1 cellular context compared by ENCODE assay signal in the genomic region with DNA sequence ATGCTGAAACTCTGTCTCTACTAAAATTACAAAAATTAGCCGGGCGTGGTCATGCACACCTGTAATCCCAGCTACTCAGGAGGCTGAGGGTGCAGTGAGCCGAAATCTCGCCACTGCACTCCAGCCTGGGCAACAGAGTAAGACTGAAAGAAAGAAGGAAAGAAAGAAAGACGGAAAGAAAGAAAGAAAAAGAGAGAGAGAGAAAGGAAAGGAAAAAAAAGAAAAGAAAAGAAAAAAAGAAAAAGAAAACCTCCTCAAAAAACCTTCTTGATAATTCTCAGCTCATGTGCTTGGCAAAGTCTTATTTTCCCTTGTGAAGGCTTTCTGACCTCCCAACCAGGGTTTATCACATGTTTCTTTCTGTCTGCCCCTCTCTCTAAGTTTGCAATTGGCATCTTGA.
TF ChIP-seq lines count a peak whose summit lies in the region.

No MANE protein-coding gene starts in this region.

TF ChIP-seq in GM23338, 12 proteins besides CTCF, POLR2A, EP300 and RAD21:
- TF ChIP-seq, protein P1, sequence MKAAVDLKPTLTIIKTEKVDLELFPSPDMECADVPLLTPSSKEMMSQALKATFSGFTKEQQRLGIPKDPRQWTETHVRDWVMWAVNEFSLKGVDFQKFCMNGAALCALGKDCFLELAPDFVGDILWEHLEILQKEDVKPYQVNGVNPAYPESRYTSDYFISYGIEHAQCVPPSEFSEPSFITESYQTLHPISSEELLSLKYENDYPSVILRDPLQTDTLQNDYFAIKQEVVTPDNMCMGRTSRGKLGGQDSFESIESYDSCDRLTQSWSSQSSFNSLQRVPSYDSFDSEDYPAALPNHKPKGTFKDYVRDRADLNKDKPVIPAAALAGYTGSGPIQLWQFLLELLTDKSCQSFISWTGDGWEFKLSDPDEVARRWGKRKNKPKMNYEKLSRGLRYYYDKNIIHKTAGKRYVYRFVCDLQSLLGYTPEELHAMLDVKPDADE (IDR thresholded peaks at IDR 0.05), result no peak
- TF ChIP-seq EZH2 (IDR thresholded peaks at IDR 0.05; ENCODE audit: low read depth, unreplicated experiment) (no peak), EZH2phosphoT487 (IDR thresholded peaks at IDR 0.05; ENCODE audit: unreplicated experiment) (no peak), ZNF331 (CRISPR knock-in tag; IDR thresholded peaks at IDR 0.05; ENCODE audit: low read depth) (no peak)
